ENCODE assay signal across 23 cellular contexts in genomic region chr9:123591283-123591682, GRCh38.
DNase-seq lines count a peak whose midpoint lies in the region; ATAC-seq, FAIRE-seq and TF ChIP-seq lines count a peak whose summit lies in the region.
"Had no signal": no experiment of that assay in that cellular context is flagged by ENCODE, and none has a peak within 500 bp of the region (broad histone marks: within the 10 kb centered on the region; RNA-seq: fewer than 3 reads in every experiment).

No MANE protein-coding gene starts in this region.

- H3K4me1 ChIP-seq in endodermal cell (ENCODE audit: control insufficient read depth, insufficient read depth, low read length) (no peaks in the 10 kb centered on the region), neural progenitor cell (peaks cover 4% of the 10 kb centered on the region), upper lobe of right lung (no peaks in the 10 kb centered on the region), H9 (ENCODE audit: insufficient read depth, low read length) (peaks cover 7% of the 10 kb centered on the region; the same call in 1 of the 2 replicates)

- no peak overlapping the region for H3K4me3 ChIP-seq in endodermal cell (ENCODE audit: low read length)
- no peak overlapping the region for H3K4me3 ChIP-seq in neural progenitor cell
- H3K4me3 ChIP-seq in upper lobe of right lung = no peak overlapping the region
- H3K4me3 ChIP-seq: BLaER1 treated with 17β-estradiol and CSF1 and Interleukin-3, amounts not matched to agents 10 nM and 100 nM; GM12878 had no signal

- H3K27ac Mint-ChIP-seq in endodermal cell (no peak overlapping the region), neural progenitor cell (no peak overlapping the region), osteocyte (ENCODE audit: unreplicated experiment) (no peak overlapping the region), H9 (no peak overlapping the region; a peak in 1 of 7 replicates)
- H3K27ac Mint-ChIP-seq: CD4-positive, alpha-beta T cell; CD8-positive, alpha-beta T cell had no signal

- H3K4me2 ChIP-seq in neural progenitor cell (no peak overlapping the region), H9 (ENCODE audit: insufficient read depth, insufficient read length, low read length) (no peak overlapping the region)

- H3K9me3 Mint-ChIP-seq in endodermal cell (peaks cover 29% of the 10 kb centered on the region), neural progenitor cell (peaks cover 13% of the 10 kb centered on the region), osteocyte (ENCODE audit: unreplicated experiment) (peaks cover 9% of the 10 kb centered on the region), H9 (peaks cover 0 to 18% of the 10 kb centered on the region in 2 experiments; a peak in 3 of 5 replicates)

- H3K36me3 Mint-ChIP-seq in endodermal cell (ENCODE audit: low read depth) = peaks cover 25% of the 10 kb centered on the region
- peaks cover 8% of the 10 kb centered on the region for H3K36me3 Mint-ChIP-seq in neural progenitor cell
- peaks cover 6% of the 10 kb centered on the region for H3K36me3 Mint-ChIP-seq in osteocyte (ENCODE audit: unreplicated experiment)
- H3K36me3 Mint-ChIP-seq in H9 (ENCODE audit: insufficient read depth in 1 of 3, low read depth in 3 of 3) = peaks cover 10 to 20% (median 11%) of the 10 kb centered on the region in 3 experiments

- no peak overlapping the region for H3K56ac ChIP-seq in H9 (ENCODE audit: insufficient read length, low read depth, low read length)

- no peak overlapping the region for H4K91ac ChIP-seq in H9 (ENCODE audit: insufficient read length, low read depth, low read length)

- FAIRE-seq in GM12891 (lab: Jason Lieb, UNC) = peak; percentile 28
- FAIRE-seq: A204.1, GM12878 had no signal

- ATAC-seq in GM18909 (IDR thresholded peaks at IDR 0.05; ENCODE audit: poor library complexity, unreplicated experiment) = no peak
- ATAC-seq in upper lobe of right lung = no peak
- ATAC-seq: CD8-positive, alpha-beta T cell; GM12878 had no signal

- H3K27me3 Mint-ChIP-seq in endodermal cell (ENCODE audit: insufficient read depth) (no peaks in the 10 kb centered on the region), neural progenitor cell (ENCODE audit: insufficient read depth, low read depth) (peaks cover 3% of the 10 kb centered on the region), osteocyte (ENCODE audit: unreplicated experiment) (no peaks in the 10 kb centered on the region), H9 (ENCODE audit: low read depth) (no peaks in the 10 kb centered on the region)
- H3K27me3 Mint-ChIP-seq: CD4-positive, alpha-beta T cell had no signal

- intact Hi-C loops in posterior cingulate gyrus (cut with DNase I) (no loop called here), upper lobe of right lung (cut with DNase I) (no loop called here)

- no peak overlapping the region for H2AK5ac ChIP-seq in H9 (ENCODE audit: insufficient read length, low read length)

- no peak overlapping the region for H2BK15ac ChIP-seq in H9 (ENCODE audit: low read depth, low read length)

- H3K9me3 ChIP-seq in endodermal cell (ENCODE audit: control insufficient read depth, low read length) (peaks cover 17% of the 10 kb centered on the region), neural progenitor cell (ENCODE audit: low read depth) (no peaks in the 10 kb centered on the region), upper lobe of right lung (no peaks in the 10 kb centered on the region), H9 (ENCODE audit: control insufficient read depth, low read depth, low read length) (no peaks in the 10 kb centered on the region)
- H3K9me3 ChIP-seq: BE2C had no signal

- no peak overlapping the region for H3T11ph ChIP-seq in H9 (ENCODE audit: low read length)

- no peaks in the 10 kb centered on the region for H3K79me1 ChIP-seq in H9 (ENCODE audit: insufficient read depth, low read depth, low read length, poor library complexity, severe bottlenecking)

- no peaks in the 10 kb centered on the region for H3F3A ChIP-seq in neural progenitor cell (ENCODE audit: low read depth)

- no peak overlapping the region for H3K23ac ChIP-seq in H9 (ENCODE audit: insufficient read length, low read depth, low read length)

- no peak overlapping the region for H2BK5ac ChIP-seq in H9 (ENCODE audit: insufficient read length, low read length)

- TF ChIP-seq CTCF in endodermal cell (conservative IDR thresholded peaks at IDR 0.05) = no peak
- TF ChIP-seq CTCF in neural progenitor cell (IDR thresholded peaks at IDR 0.05) = no peak
- no peak for TF ChIP-seq CTCF in osteocyte (IDR thresholded peaks at IDR 0.05)
- TF ChIP-seq CTCF in upper lobe of right lung (IDR thresholded peaks at IDR 0.05) = no peak
- no peak for TF ChIP-seq CTCF in H9 (conservative IDR thresholded peaks at IDR 0.05)

- no peaks in the 10 kb centered on the region for H3K79me2 ChIP-seq in neural progenitor cell (ENCODE audit: low read depth)
- no peaks in the 10 kb centered on the region for H3K79me2 ChIP-seq in H9 (ENCODE audit: insufficient read depth, low read length)

- no peak overlapping the region for H2BK20ac ChIP-seq in H9 (ENCODE audit: low read depth, low read length, poor library complexity, severe bottlenecking)

- no peak overlapping the region for H3K27ac ChIP-seq in endodermal cell (ENCODE audit: low read depth, low read length)
- no peak overlapping the region for H3K27ac ChIP-seq in neural progenitor cell
- H3K27ac ChIP-seq in upper lobe of right lung = no peak overlapping the region
- no peak overlapping the region for H3K27ac ChIP-seq in H9 (ENCODE audit: insufficient read length, low read depth, low read length)
- H3K27ac ChIP-seq: BLaER1 treated with 17β-estradiol and CSF1 and Interleukin-3, amounts not matched to agents 10 nM and 100 nM; C4-2B had no signal

- no peak overlapping the region for H2AFZ ChIP-seq in neural progenitor cell (replicated peaks)
- no peak overlapping the region for H2AFZ ChIP-seq in H9 (ENCODE audit: low read length)

- peaks cover 3% of the 10 kb centered on the region for H3K4me1 Mint-ChIP-seq in endodermal cell
- H3K4me1 Mint-ChIP-seq in neural progenitor cell = peaks cover 25% of the 10 kb centered on the region
- H3K4me1 Mint-ChIP-seq in osteocyte (ENCODE audit: unreplicated experiment) = peaks cover 3% of the 10 kb centered on the region
- peaks cover 20 to 31% of the 10 kb centered on the region in 2 experiments for H3K4me1 Mint-ChIP-seq in H9

- H3K36me3 ChIP-seq in endodermal cell (ENCODE audit: control insufficient read depth, insufficient read depth, low read length) (no peaks in the 10 kb centered on the region), neural progenitor cell (no peaks in the 10 kb centered on the region), upper lobe of right lung (no peaks in the 10 kb centered on the region)
- H3K36me3 ChIP-seq: BE2C had no signal

- H3K27me3 ChIP-seq in endodermal cell (ENCODE audit: control insufficient read depth, insufficient read depth, low read length, poor library complexity, severe bottlenecking) = no peaks in the 10 kb centered on the region
- H3K27me3 ChIP-seq in neural progenitor cell = no peaks in the 10 kb centered on the region
- H3K27me3 ChIP-seq in upper lobe of right lung = no peaks in the 10 kb centered on the region
- H3K27me3 ChIP-seq in H9 (ENCODE audit: insufficient read depth, low read length) = no peaks in the 10 kb centered on the region
- H3K27me3 ChIP-seq: BE2C; BLaER1 treated with 17β-estradiol and CSF1 and Interleukin-3, amounts not matched to agents 10 nM and 100 nM had no signal

- 89 to 90% methylated on average over 4 of the region's 4 CpGs for WGBS in endodermal cell (ENCODE audit: insufficient coverage in 1 of 2, insufficient read length in 1 of 2), 2 experiments
- WGBS in H9 (ENCODE audit: extremely low coverage, insufficient read length, low lambda C conversion rate) = no CpG with 5 or more reads among the region's 4 CpGs

- no peak for TF ChIP-seq POLR2A in GM12891 (IDR thresholded peaks at IDR 0.05; ENCODE audit: low read depth, low read length)

- H2BK120ac ChIP-seq in H9 (ENCODE audit: low read depth, low read length, poor library complexity, severe bottlenecking) = no peak overlapping the region

- no peak overlapping the region for H2BK12ac ChIP-seq in H9 (ENCODE audit: insufficient read length, low read depth, low read length)

- peaks cover 5% of the 10 kb centered on the region for H4K20me1 ChIP-seq in neural progenitor cell (ENCODE audit: low read depth)
- no peaks in the 10 kb centered on the region for H4K20me1 ChIP-seq in H9 (ENCODE audit: control insufficient read depth, insufficient read depth, insufficient read length)

- DNase-seq in GM12891 (ENCODE audit: insufficient read length, low spot score) (no peak), endodermal cell (peak; percentile 30), neural progenitor cell (ENCODE audit: low spot score) (no peak), osteocyte (ENCODE audit: extremely low spot score, unreplicated experiment) (peak; percentile 62), posterior cingulate gyrus (no peak), upper lobe of right lung (no peak), H9 (no peak)
- DNase-seq: 8988T; ACHN; BE2C; CD4-positive, alpha-beta T cell; CD8-positive, alpha-beta T cell; COR-L47; DMS 273 treated with DMSO at 0.1 percent for 48 hours; DMS153; DND-41; EL; GDM1 had no signal

- no peak overlapping the region for H4K8ac ChIP-seq in H9 (replicated peaks; ENCODE audit: insufficient read length, low read depth, low read length)

- no peak overlapping the region for H4K5ac ChIP-seq in H9 (ENCODE audit: insufficient read length, low read depth, low read length)

- H3K9ac ChIP-seq in endodermal cell (ENCODE audit: extremely low read depth, low read length, poor library complexity, severe bottlenecking) (no peak overlapping the region), neural progenitor cell (no peak overlapping the region), H9 (ENCODE audit: extremely low read depth, insufficient read length, low read length) (no peak overlapping the region)
- H3K9ac ChIP-seq: BLaER1 treated with 17β-estradiol and CSF1 and Interleukin-3, amounts not matched to agents 10 nM and 100 nM had no signal

- no peak overlapping the region for H3K4ac ChIP-seq in H9 (ENCODE audit: low read depth, low read length)

- H3K18ac ChIP-seq in H9 (ENCODE audit: insufficient read length, low read depth, low read length) = no peak overlapping the region

- no peaks in the 10 kb centered on the region for H3K23me2 ChIP-seq in H9 (ENCODE audit: insufficient read length, low read depth, low read length, poor library complexity, severe bottlenecking)

- H3K4me3 Mint-ChIP-seq in endodermal cell = no peak overlapping the region
- H3K4me3 Mint-ChIP-seq in neural progenitor cell = peak overlapping the region; percentile 19
- H3K4me3 Mint-ChIP-seq in osteocyte (ENCODE audit: unreplicated experiment) = no peak overlapping the region
- no peak overlapping the region for H3K4me3 Mint-ChIP-seq in H9
- H3K4me3 Mint-ChIP-seq: CD4-positive, alpha-beta T cell; CD8-positive, alpha-beta T cell had no signal

- no peak overlapping the region; the same call in 1 of the 2 replicates for H3K14ac ChIP-seq in H9 (ENCODE audit: insufficient read depth, low read length)

TF ChIP-seq in GM12891, 5 proteins besides CTCF, POLR2A, EP300 and RAD21 (continues in another document):
- TF ChIP-seq TAF1 (IDR thresholded peaks at IDR 0.05; ENCODE audit: low read depth, low read length) (no peak), POLR2AphosphoS5 (IDR thresholded peaks at IDR 0.05; ENCODE audit: low read depth, low read length) (no peak), SPI1 (IDR thresholded peaks at IDR 0.05; ENCODE audit: low read depth, low read length) (no peak), POU2F2 (IDR thresholded peaks at IDR 0.05; ENCODE audit: low read depth, low read length) (no peak)

Comparison
In these comparisons a context has a peak if more than half of its experiments do, and no peak if none do; other contexts are left out.
1. DNase-seq: peak in endodermal cell (single experiment) and osteocyte (single experiment); none in GM12891 (single experiment), neural progenitor cell (single experiment), posterior cingulate gyrus (0 of 10), upper lobe of right lung (single experiment) and H9 (single experiment).